ENCODE assay signal across 36 cellular contexts in genomic region chr16:20051611-20052010, GRCh38. TPM values are rescaled to one million over a fixed set of nuclear protein-coding genes. Genes with fewer than 3 reads are reported as not detected.
"Had no signal": no experiment of that assay in that cellular context is flagged by ENCODE, and none has a peak within 500 bp of the region (broad histone marks: within the 10 kb centered on the region; RNA-seq: fewer than 3 reads in every experiment).

No MANE protein-coding gene starts in this region.

- H3K4me3 Mint-ChIP-seq: activated B cell treated with CpG ODN at 0.5 μM for 24 hours; activated CD4-positive, alpha-beta memory T cell treated with anti-CD3 and anti-CD28 coated beads for 36 hours; activated CD4-positive, alpha-beta T cell treated with anti-CD3 and anti-CD28 coated beads, Interleukin-2, amount 10 ng/mL, durations not matched to agents 24 days and 14 days; activated CD8-positive, alpha-beta T cell treated with anti-CD3 and anti-CD28 coated beads for 36 hours; activated naive CD4-positive, alpha-beta T cell treated with anti-CD3 and anti-CD28 coated beads, Interleukin-2, amount 10 ng/mL, durations not matched to agents 7 days and 5 days; activated naive CD4-positive, alpha-beta T cell treated with anti-CD3 and anti-CD28 coated beads, Interleukin-2, amount 50 U/mL, for 24 hours; activated naive CD8-positive, alpha-beta T cell; activated naive CD8-positive, alpha-beta T cell treated with anti-CD3 and anti-CD28 coated beads, Interleukin-2, amount 10 ng/mL, durations not matched to agents 7 days and 5 days; activated naive CD8-positive, alpha-beta T cell treated with anti-CD3 and anti-CD28 coated beads, Interleukin-2, amount 50 U/mL, for 24 hours; activated T-cell treated with anti-CD3 and anti-CD28 coated beads, Interleukin-2, amount 50 U/mL, for 24 hours; brain; central memory CD8-positive, alpha-beta T cell; T-cell; T-helper 17 cell had no signal

- H3K4me3 ChIP-seq: ascending aorta had no signal

- H3K27ac ChIP-seq: ascending aorta, VCaP had no signal

- H3K36me3 ChIP-seq: ascending aorta had no signal

- DNase-seq: activated B cell treated with CpG ODN at 0.5 μM for 24 hours; activated CD4-positive, alpha-beta memory T cell treated with anti-CD3 and anti-CD28 coated beads for 36 hours; activated CD4-positive, alpha-beta T cell treated with anti-CD3 and anti-CD28 coated beads for 4 hours; activated CD4-positive, alpha-beta T cell treated with anti-CD3 and anti-CD28 coated beads, Interleukin-2, amount 10 ng/mL, durations not matched to agents 24 days and 14 days; activated CD4-positive, alpha-beta T cell treated with anti-CD3 and anti-CD28 coated beads, Interleukin-2, amount 50 U/mL, for 1 hour; activated CD4-positive, alpha-beta T cell treated with anti-CD3 and anti-CD28 coated beads, Interleukin-2, amount 50 U/mL, for 4 hours; activated CD4-positive, CD25-positive, alpha-beta regulatory T cell treated with anti-CD3 and anti-CD28 coated beads, Interleukin-2, amount 50 U/mL, for 72 hours; activated CD8-positive, alpha-beta memory T cell treated with anti-CD3 and anti-CD28 coated beads, Interleukin-2, amount 50 U/mL, for 48 hours; activated CD8-positive, alpha-beta T cell treated with anti-CD3 and anti-CD28 coated beads for 36 hours; activated effector memory CD4-positive, alpha-beta T cell treated with Interleukin-2 at 50 U/mL for 16 hours; activated gamma-delta T cell; activated naive CD4-positive, alpha-beta T cell treated with anti-CD3 and anti-CD28 coated beads, Interleukin-2, amount 10 ng/mL, durations not matched to agents 7 days and 5 days; activated naive CD4-positive, alpha-beta T cell treated with Interleukin-2 at 50 U/mL for 16 hours; activated naive CD8-positive, alpha-beta T cell treated with anti-CD3 and anti-CD28 coated beads, Interleukin-2, amount 10 ng/mL, durations not matched to agents 7 days and 5 days; activated naive CD8-positive, alpha-beta T cell treated with anti-CD3 and anti-CD28 coated beads, Interleukin-2, amount 50 U/mL, for 24 hours; activated T-cell treated with anti-CD3 and anti-CD28 coated beads, Interleukin-2, amount 50 U/mL, for 24 hours; activated T-cell treated with anti-CD3 and anti-CD28 coated beads, Interleukin-2, amount 50 U/mL, for 48 hours; amygdala; cerebellar nuclear complex; T-cell; T-helper 17 cell; T-helper 9 cell had no signal

- H3K9me3 ChIP-seq: ascending aorta had no signal

- H3K36me3 Mint-ChIP-seq: activated CD4-positive, alpha-beta memory T cell treated with anti-CD3 and anti-CD28 coated beads for 36 hours; activated naive CD4-positive, alpha-beta T cell treated with anti-CD3 and anti-CD28 coated beads, Interleukin-2, amount 10 ng/mL, durations not matched to agents 7 days and 5 days; activated naive CD4-positive, alpha-beta T cell treated with anti-CD3 and anti-CD28 coated beads, Interleukin-2, amount 50 U/mL, for 24 hours; activated naive CD8-positive, alpha-beta T cell; activated naive CD8-positive, alpha-beta T cell treated with anti-CD3 and anti-CD28 coated beads, Interleukin-2, amount 10 ng/mL, durations not matched to agents 7 days and 5 days; brain; T-cell had no signal

- H3K27me3 ChIP-seq: ascending aorta had no signal

- H3K9me3 Mint-ChIP-seq: activated CD4-positive, alpha-beta memory T cell treated with anti-CD3 and anti-CD28 coated beads for 36 hours; activated CD8-positive, alpha-beta T cell treated with anti-CD3 and anti-CD28 coated beads for 36 hours; activated naive CD4-positive, alpha-beta T cell treated with anti-CD3 and anti-CD28 coated beads, Interleukin-2, amount 50 U/mL, for 24 hours; activated naive CD8-positive, alpha-beta T cell treated with anti-CD3 and anti-CD28 coated beads, Interleukin-2, amount 10 ng/mL, durations not matched to agents 7 days and 5 days; activated naive CD8-positive, alpha-beta T cell treated with anti-CD3 and anti-CD28 coated beads, Interleukin-2, amount 50 U/mL, for 24 hours; activated T-cell treated with anti-CD3 and anti-CD28 coated beads, Interleukin-2, amount 50 U/mL, for 24 hours; activated T-helper 2 cell treated with anti-CD3 and anti-CD28 coated beads, Interferon-gamma antibody, Interleukin-2, Interleukin-4, amounts not matched to agents 10 μg/mL and 5 μg/mL and 100 μg/mL, durations not matched to agents 14 hours and 24 hours and 36 hours; brain had no signal

- H3K27ac Mint-ChIP-seq: activated B cell treated with CpG ODN at 0.5 μM for 24 hours; activated CD4-positive, alpha-beta memory T cell treated with anti-CD3 and anti-CD28 coated beads for 36 hours; activated CD4-positive, alpha-beta T cell treated with anti-CD3 and anti-CD28 coated beads, Interleukin-2, amount 10 ng/mL, durations not matched to agents 24 days and 14 days; activated CD8-positive, alpha-beta T cell treated with anti-CD3 and anti-CD28 coated beads for 36 hours; activated naive CD4-positive, alpha-beta T cell treated with anti-CD3 and anti-CD28 coated beads, Interleukin-2, amount 10 ng/mL, durations not matched to agents 7 days and 5 days; activated naive CD4-positive, alpha-beta T cell treated with anti-CD3 and anti-CD28 coated beads, Interleukin-2, amount 50 U/mL, for 24 hours; activated naive CD8-positive, alpha-beta T cell; activated naive CD8-positive, alpha-beta T cell treated with anti-CD3 and anti-CD28 coated beads, Interleukin-2, amount 10 ng/mL, durations not matched to agents 7 days and 5 days; activated naive CD8-positive, alpha-beta T cell treated with anti-CD3 and anti-CD28 coated beads, Interleukin-2, amount 50 U/mL, for 24 hours; activated T-cell treated with anti-CD3 and anti-CD28 coated beads, Interleukin-2, amount 50 U/mL, for 24 hours; activated T-helper 2 cell treated with anti-CD3 and anti-CD28 coated beads, Interferon-gamma antibody, Interleukin-2, Interleukin-4, amounts not matched to agents 10 μg/mL and 5 μg/mL and 100 μg/mL, durations not matched to agents 14 hours and 24 hours and 36 hours; brain; T-cell; T-helper 17 cell had no signal

- ATAC-seq: activated CD8-positive, alpha-beta T cell treated with anti-CD3 and anti-CD28 coated beads for 36 hours; activated naive CD8-positive, alpha-beta T cell treated with anti-CD3 and anti-CD28 coated beads, Interleukin-2, amount 50 U/mL, for 24 hours; T-cell; T-helper 17 cell had no signal

- H3K27me3 Mint-ChIP-seq: activated B cell treated with CpG ODN at 0.5 μM for 24 hours; activated CD4-positive, alpha-beta memory T cell treated with anti-CD3 and anti-CD28 coated beads for 36 hours; activated CD4-positive, alpha-beta T cell treated with anti-CD3 and anti-CD28 coated beads, Interleukin-2, amount 10 ng/mL, durations not matched to agents 24 days and 14 days; activated CD8-positive, alpha-beta T cell treated with anti-CD3 and anti-CD28 coated beads for 36 hours; activated naive CD8-positive, alpha-beta T cell treated with anti-CD3 and anti-CD28 coated beads, Interleukin-2, amount 10 ng/mL, durations not matched to agents 7 days and 5 days; activated T-cell treated with anti-CD3 and anti-CD28 coated beads, Interleukin-2, amount 50 U/mL, for 24 hours; T-helper 17 cell had no signal

- H3K4me1 ChIP-seq: ascending aorta had no signal

- FAIRE-seq: TTC549 had no signal

- H3K4me1 Mint-ChIP-seq: activated B cell treated with CpG ODN at 0.5 μM for 24 hours; activated CD4-positive, alpha-beta T cell treated with anti-CD3 and anti-CD28 coated beads, Interleukin-2, amount 10 ng/mL, durations not matched to agents 24 days and 14 days; activated naive CD4-positive, alpha-beta T cell treated with anti-CD3 and anti-CD28 coated beads, Interleukin-2, amount 10 ng/mL, durations not matched to agents 7 days and 5 days; activated naive CD4-positive, alpha-beta T cell treated with anti-CD3 and anti-CD28 coated beads, Interleukin-2, amount 50 U/mL, for 24 hours; activated naive CD8-positive, alpha-beta T cell treated with anti-CD3 and anti-CD28 coated beads, Interleukin-2, amount 10 ng/mL, durations not matched to agents 7 days and 5 days; activated naive CD8-positive, alpha-beta T cell treated with anti-CD3 and anti-CD28 coated beads, Interleukin-2, amount 50 U/mL, for 24 hours; brain; central memory CD8-positive, alpha-beta T cell; T-cell; T-helper 17 cell had no signal

RNA-seq across cellular contexts. Expression of gene GPR139, which starts 22.1 kb away (rescaled TPM):
- total RNA-seq: activated B cell treated with CpG ODN at 0.5 μM for 24 hours; activated CD4-positive, alpha-beta memory T cell treated with anti-CD3 and anti-CD28 coated beads for 36 hours; activated CD4-positive, alpha-beta T cell treated with anti-CD3 and anti-CD28 coated beads, Interleukin-2, amount 10 ng/mL, durations not matched to agents 24 days and 14 days; activated CD8-positive, alpha-beta memory T cell treated with anti-CD3 and anti-CD28 coated beads for 36 hours; activated CD8-positive, alpha-beta T cell treated with anti-CD3 and anti-CD28 coated beads for 36 hours; activated naive CD8-positive, alpha-beta T cell treated with anti-CD3 and anti-CD28 coated beads, Interleukin-2, amount 10 ng/mL, durations not matched to agents 7 days and 5 days; activated T-helper 2 cell treated with anti-CD3 and anti-CD28 coated beads, Interferon-gamma antibody, Interleukin-2, Interleukin-4, amounts not matched to agents 10 μg/mL and 5 μg/mL and 100 μg/mL, durations not matched to agents 14 hours and 24 hours and 36 hours; ascending aorta; cardiac septum; chondrocyte; T-cell; T-helper 1 cell treated with Interleukin-12 subunit alpha and Interleukin-12 subunit beta and Interleukin-4 antibody, amounts not matched to agents 30 ng/mL and 1 ng/mL, for 36 hours; T-helper 17 cell; T-helper 2 cell treated with Interferon-gamma antibody and Interleukin-4, amounts not matched to agents 100 ng/mL and 5 ng/mL, for 36 hours had no signal
- polyA plus RNA-seq: adipose tissue had no signal
